ENCODE assay signal across 14 cellular contexts in genomic region chr20:2467412-2467811, GRCh38. TPM values are rescaled to one million over a fixed set of nuclear protein-coding genes. Genes with fewer than 3 reads are reported as not detected.
A peak's percentile ranks its signal among the peaks of the same experiment; 100 is the strongest.
DNase-seq lines count a peak whose midpoint lies in the region; ATAC-seq and TF ChIP-seq lines count a peak whose summit lies in the region.
"Had no signal": no experiment of that assay in that cellular context is flagged by ENCODE, and none has a peak within 500 bp of the region (broad histone marks: within the 10 kb centered on the region; RNA-seq: fewer than 3 reads in every experiment).

No MANE protein-coding gene starts in this region.

- peak overlapping the region; percentile 99 for H3K4me3 ChIP-seq in Loucy (ENCODE audit: low read length, poor library complexity, severe bottlenecking)
- peak overlapping the region; percentile 82 for H3K4me3 ChIP-seq in skeletal muscle satellite cell (ENCODE audit: low read length)
- no peak overlapping the region for H3K4me3 ChIP-seq in upper lobe of right lung
- H3K4me3 ChIP-seq: stomach had no signal

- no peak overlapping the region for H2AFZ ChIP-seq in Loucy (ENCODE audit: low read length)

- TF ChIP-seq CTCF in Loucy (conservative IDR thresholded peaks at IDR 0.05; ENCODE audit: low read length) (no peak), brain (conservative IDR thresholded peaks at IDR 0.05) (no peak), upper lobe of right lung (IDR thresholded peaks at IDR 0.05) (no peak)

- no peaks in the 10 kb centered on the region for H3K27me3 Mint-ChIP-seq in activated T-cell treated with anti-CD3 and anti-CD28 coated beads, Interleukin-2, amount 50 U/mL, for 4 hours (ENCODE audit: low read depth)
- H3K27me3 Mint-ChIP-seq in brain: peaks cover 11% of the 10 kb centered on the region

- H3K9me3 ChIP-seq in Loucy (ENCODE audit: insufficient read depth, low read depth, low read length) (no peaks in the 10 kb centered on the region), skeletal muscle satellite cell (replicated peaks; ENCODE audit: low read length) (no peaks in the 10 kb centered on the region), upper lobe of right lung (no peaks in the 10 kb centered on the region)
- H3K9me3 ChIP-seq: stomach had no signal

- 0 out of 2 replicates have a peak, but pooled peaks cover 2% of the 10 kb centered on the region for H3F3A ChIP-seq in Loucy (ENCODE audit: low read depth)

- peak overlapping the region; percentile 100 for H3K4me3 Mint-ChIP-seq in activated T-cell treated with anti-CD3 and anti-CD28 coated beads, Interleukin-2, amount 50 U/mL, for 4 hours
- peak overlapping the region in 4 of 5 experiments; percentile 21 to 99 (median 82) for H3K4me3 Mint-ChIP-seq in brain

- no peak for DNase-seq in activated T-cell treated with anti-CD3 and anti-CD28 coated beads, Interleukin-2, amount 50 U/mL, for 4 hours
- no peak for DNase-seq in activated T-cell treated with anti-CD3 and anti-CD28 coated beads, Interleukin-2, amount 50 U/mL, for 1 hour
- DNase-seq in HUDEP-2 (lab: John Stamatoyannopoulos, UW; ENCODE audit: unreplicated experiment in 76 of 76) (no peak), DMS 273 treated with DMSO at 0.1 percent for 48 hours (lab: John Stamatoyannopoulos, UW) (no peak), upper lobe of right lung (no peak)
- DNase-seq: GOT3, NCI-H1417, NCI-H345, stomach, WERI-Rb-1 had no signal

- H3K27ac Mint-ChIP-seq in brain: peak overlapping the region in 3 of 5 experiments; percentile 5 to 11 (median 6)

- H3K36me3 ChIP-seq in Loucy (ENCODE audit: insufficient read depth, low read length) (peaks cover 52% of the 10 kb centered on the region), skeletal muscle satellite cell (ENCODE audit: insufficient read depth, low read length) (peaks cover 65% of the 10 kb centered on the region), upper lobe of right lung (peaks cover 61% of the 10 kb centered on the region)

- no peaks in the 10 kb centered on the region for H3K9me2 ChIP-seq in Loucy (replicated peaks; ENCODE audit: low read depth, low read length)

- peaks cover 38% of the 10 kb centered on the region for H3K4me1 ChIP-seq in Loucy (ENCODE audit: insufficient read depth, low read length, poor library complexity, severe bottlenecking)
- peaks cover 26% of the 10 kb centered on the region for H3K4me1 ChIP-seq in skeletal muscle satellite cell (ENCODE audit: control insufficient read depth, insufficient read depth, low read length)
- peaks cover 10% of the 10 kb centered on the region for H3K4me1 ChIP-seq in upper lobe of right lung

- H3K9me3 Mint-ChIP-seq in activated T-cell treated with anti-CD3 and anti-CD28 coated beads, Interleukin-2, amount 50 U/mL, for 4 hours: no peaks in the 10 kb centered on the region
- H3K9me3 Mint-ChIP-seq in brain: no peaks in the 10 kb centered on the region

- H3K4me2 ChIP-seq in Loucy (ENCODE audit: low read depth, low read length, poor library complexity, severe bottlenecking) (peak overlapping the region; percentile 100), skeletal muscle satellite cell (ENCODE audit: low read length) (peak overlapping the region; percentile 87)
- H3K4me2 ChIP-seq: KMS-11 had no signal

- H3K9ac ChIP-seq in Loucy (ENCODE audit: low read depth, low read length, poor library complexity, severe bottlenecking) (peak overlapping the region; percentile 98), skeletal muscle satellite cell (ENCODE audit: low read depth, low read length) (no peak overlapping the region)
- H3K9ac ChIP-seq: KMS-11 had no signal

- ATAC-seq in activated T-cell treated with anti-CD3 and anti-CD28 coated beads, Interleukin-2, amount 50 U/mL, for 4 hours: no peak
- no peak for ATAC-seq in upper lobe of right lung

- H3K27me3 ChIP-seq in Loucy (ENCODE audit: insufficient read depth, low read length, poor library complexity, severe bottlenecking) (peaks cover 10% of the 10 kb centered on the region), skeletal muscle satellite cell (ENCODE audit: control insufficient read depth, insufficient read depth, low read length) (no peaks in the 10 kb centered on the region), upper lobe of right lung (no peaks in the 10 kb centered on the region)
- H3K27me3 ChIP-seq: stomach had no signal

- H3K36me3 Mint-ChIP-seq in activated T-cell treated with anti-CD3 and anti-CD28 coated beads, Interleukin-2, amount 50 U/mL, for 4 hours (ENCODE audit: insufficient read depth): peaks cover 56% of the 10 kb centered on the region
- peaks cover 63% of the 10 kb centered on the region for H3K36me3 Mint-ChIP-seq in brain

- H4K20me1 ChIP-seq in Loucy (ENCODE audit: insufficient read depth, low read length, poor library complexity, severe bottlenecking): peaks cover 80% of the 10 kb centered on the region

- H3K27ac ChIP-seq in upper lobe of right lung: no peak overlapping the region
- H3K27ac ChIP-seq: KMS-11, stomach, WERI-Rb-1 had no signal

- peaks cover 81% of the 10 kb centered on the region for H3K79me2 ChIP-seq in Loucy (ENCODE audit: insufficient read depth, low read length)

- intact Hi-C loops in upper lobe of right lung (cut with DNase I): no loop called here

- peaks cover 38% of the 10 kb centered on the region for H3K4me1 Mint-ChIP-seq in activated T-cell treated with anti-CD3 and anti-CD28 coated beads, Interleukin-2, amount 50 U/mL, for 4 hours (ENCODE audit: low read depth)
- H3K4me1 Mint-ChIP-seq in brain: peaks cover 40% of the 10 kb centered on the region

RNA-seq across cellular contexts. Expression of gene SNRPB, which starts 3.2 kb away (rescaled TPM):
- 100 to 1,000 TPM; 613 to 744 (median 635) TPM for total RNA-seq in activated T-cell treated with anti-CD3 and anti-CD28 coated beads, Interleukin-2, amount 50 U/mL, for 4 hours
- polyA plus RNA-seq in brain (ENCODE audit: insufficient read depth, low read depth, low replicate concordance): 310 TPM
- 212 and 228 TPM in 2 replicates for total RNA-seq in skeletal muscle satellite cell (2012; rRNA removed)
- 83.7 TPM for total RNA-seq in upper lobe of right lung

RNA-seq across cellular contexts. Expression of gene ZNF343, which starts 41.3 kb away (rescaled TPM):
- 10 to 100 TPM; 10.4 to 13.7 (median 11.9) TPM for total RNA-seq in activated T-cell treated with anti-CD3 and anti-CD28 coated beads, Interleukin-2, amount 50 U/mL, for 4 hours
- 4.3 TPM for polyA plus RNA-seq in brain (ENCODE audit: insufficient read depth, low read depth, low replicate concordance)
- 11.8 and 15.2 TPM in 2 replicates for total RNA-seq in skeletal muscle satellite cell (2012; rRNA removed)
- 8.3 TPM for total RNA-seq in upper lobe of right lung
